In genomic region chr1:229625893-229626831, GRCh38 we compare ENCODE assay signal across 8 cellular contexts. TPM values are rescaled to one million over a fixed set of nuclear protein-coding genes. Genes with fewer than 3 reads are reported as not detected.
DNase-seq lines count a peak whose midpoint lies in the region; ATAC-seq and TF ChIP-seq lines count a peak whose summit lies in the region.

Gene TAF5L, minus strand, starts transcription at chr1:229626122. Its CDS starts 11,640 bp downstream, at chr1:229614482.
Gene URB2, plus strand, starts transcription at chr1:229626247. Its CDS starts 1,387 bp downstream, at chr1:229627634.

- H3K36me3 ChIP-seq in left lung, result peaks cover 0 to 10% of the 10 kb centered on the region in 2 donors

- H3K9me3 Mint-ChIP-seq in dendritic cell treated with granulocyte-macrophage colony-stimulating factor and Interleukin-4, amounts not matched to agents 40 ng/mL and 50 ng/mL, for 4 days, result no peaks in the 10 kb centered on the region

- H3K27me3 Mint-ChIP-seq in dendritic cell treated with granulocyte-macrophage colony-stimulating factor and Interleukin-4, amounts not matched to agents 40 ng/mL and 50 ng/mL, for 4 days, result no peaks in the 10 kb centered on the region

- H3K27ac Mint-ChIP-seq in dendritic cell treated with granulocyte-macrophage colony-stimulating factor and Interleukin-4, amounts not matched to agents 40 ng/mL and 50 ng/mL, for 4 days, result peak within 1 kb of the TSS; percentile 83

- H3K4me1 Mint-ChIP-seq in dendritic cell treated with granulocyte-macrophage colony-stimulating factor and Interleukin-4, amounts not matched to agents 40 ng/mL and 50 ng/mL, for 4 days (ENCODE audit: low read depth), result peaks cover 41% of the 10 kb centered on the region

- intact Hi-C loops in dendritic cell treated with granulocyte-macrophage colony-stimulating factor and Interleukin-4, amounts not matched to agents 40 ng/mL and 50 ng/mL, for 4 days (cut with micrococcal nuclease), result loop anchor here (1.0 kb wide), 2 partner anchors 67 to 118 kb away; partner anchors contain the start of gene NUP133
- intact Hi-C loops in left lung (cut with DNase I), result no loop called here

- H3K4me3 Mint-ChIP-seq in dendritic cell treated with granulocyte-macrophage colony-stimulating factor and Interleukin-4, amounts not matched to agents 40 ng/mL and 50 ng/mL, for 4 days, result peak within 1 kb of the TSS; percentile 99

- peak within 1 kb of the TSS; percentile 96 to 99 for H3K4me3 ChIP-seq in left lung

- TF ChIP-seq CTCF in left lung (IDR thresholded peaks at IDR 0.05), result no peak

- H3K36me3 Mint-ChIP-seq in dendritic cell treated with granulocyte-macrophage colony-stimulating factor and Interleukin-4, amounts not matched to agents 40 ng/mL and 50 ng/mL, for 4 days (ENCODE audit: low read depth), result peaks cover 28% of the 10 kb centered on the region

- ATAC-seq in GM19025 (IDR thresholded peaks at IDR 0.05; ENCODE audit: low read depth, unreplicated experiment) (peak; percentile 85), HG03342 (IDR thresholded peaks at IDR 0.05; ENCODE audit: unreplicated experiment) (peak; percentile 87), left lung (peak; percentile 98)

- H3K9me3 ChIP-seq in left lung, result no peaks in the 10 kb centered on the region

- DNase-seq in AML-193 (lab: John Stamatoyannopoulos, UW), result peak; percentile 71 to 77
- DNase-seq in NCI-H526 (lab: John Stamatoyannopoulos, UW), result peak; percentile 36 to 93
- DNase-seq in activated CD4-positive, alpha-beta T cell treated with anti-CD3 and anti-CD28 coated beads, Interleukin-2, amount 50 U/mL, for 1 hour, result peak; percentile 78
- peak; percentile 88 to 97 for DNase-seq in left lung
- DNase-seq in stimulated activated CD4-positive, alpha-beta T cell treated with anti-CD3 and anti-CD28 coated beads, Interleukin-2, amount 100 ng/mL, for 4 hours (ENCODE audit: low read depth), result peak; percentile 82

- no peaks in the 10 kb centered on the region for H3K27me3 ChIP-seq in left lung

- peaks cover 10 to 53% of the 10 kb centered on the region in 2 donors for H3K4me1 ChIP-seq in left lung

- peak within 1 kb of the TSS; percentile 84 to 86 for H3K27ac ChIP-seq in left lung

RNA-seq across cellular contexts. Expression of gene TAF5L, which starts in this region (rescaled TPM):
- 10 to 100 TPM; 15.9 to 19.0 TPM for total RNA-seq in left lung

RNA-seq across cellular contexts. Expression of gene URB2, which starts in this region (rescaled TPM):
- 10 to 100 TPM in 1 of 2 donors, 1 to 10 TPM in 1; 6.0 to 10.7 TPM for total RNA-seq in left lung

Comparison
In these comparisons a context has a peak if more than half of its experiments do, and no peak if none do; other contexts are left out.
1. Peak in every context shown above with its lines: DNase-seq, ATAC-seq, H3K4me3 ChIP-seq and H3K27ac ChIP-seq.